9 cellular contexts compared by ENCODE assay signal in the genomic region with DNA sequence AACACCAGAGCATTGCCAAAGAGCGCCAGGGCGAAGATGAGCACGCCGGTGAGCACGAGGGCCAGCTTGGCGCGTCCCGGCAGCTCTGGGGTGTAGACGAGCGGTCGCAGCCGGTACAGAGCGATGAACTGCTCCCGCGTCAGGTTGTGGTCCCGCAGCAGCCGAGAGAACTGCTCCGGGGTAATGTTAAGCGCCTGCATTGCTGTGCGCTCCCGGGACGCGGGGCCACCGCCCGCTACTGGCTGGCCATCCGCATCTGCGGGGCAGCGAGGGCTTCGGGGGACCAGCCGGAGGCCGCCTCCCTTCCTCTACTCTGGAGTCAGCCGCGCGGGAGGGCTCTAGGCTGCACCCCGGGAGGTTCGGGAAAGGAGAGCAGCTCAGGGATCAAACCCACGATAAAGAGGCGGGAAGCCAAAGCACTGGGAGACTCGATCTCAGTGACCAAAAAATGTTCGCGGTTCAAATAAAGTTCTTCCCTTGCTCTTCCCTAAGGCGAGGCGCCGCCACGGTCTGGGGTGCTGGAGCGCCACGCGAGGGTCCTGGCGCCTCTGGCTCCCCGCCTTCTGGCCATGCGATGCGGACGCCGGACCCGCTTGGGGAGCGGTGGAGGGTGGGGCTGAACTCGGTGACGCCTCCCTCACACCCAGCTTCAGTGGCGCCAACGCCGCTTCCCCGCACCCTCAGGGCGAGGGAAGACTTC. TPM values are rescaled to one million over a fixed set of nuclear protein-coding genes. Genes with fewer than 3 reads are reported as not detected.
A peak's percentile ranks its signal among the peaks of the same experiment; 100 is the strongest.
DNase-seq lines count a peak whose midpoint lies in the region; ATAC-seq and TF ChIP-seq lines count a peak whose summit lies in the region.
"Had no signal": no experiment of that assay in that cellular context is flagged by ENCODE, and none has a peak within 500 bp of the region (broad histone marks: within the 10 kb centered on the region; RNA-seq: fewer than 3 reads in every experiment).

A gene (minus strand): TSS at position 571 of the 700 bp plus-strand sequence. CDS start 371 bp downstream, at position 200.

- ATAC-seq in foreskin keratinocyte (peak; percentile 80), HG02798 (IDR thresholded peaks at IDR 0.05; ENCODE audit: poor library complexity, unreplicated experiment) (no peak), GM21786 (IDR thresholded peaks at IDR 0.05; ENCODE audit: unreplicated experiment) (no peak)
- ATAC-seq in activated CD4-positive, CD25-positive, alpha-beta regulatory T cell treated with anti-CD3 and anti-CD28 coated beads, Interleukin-2, amount 50 U/mL, for 24 hours = no peak

- DNase-seq in GM03348 (ENCODE audit: low spot score) (peak; percentile 17), foreskin keratinocyte (no peak), progenitor cell of endocrine pancreas (ENCODE audit: low spot score, unreplicated experiment) (peak; percentile 30), NCI-H2029 (lab: John Stamatoyannopoulos, UW) (no peak)

- peaks cover 5% of the 10 kb centered on the region for H3K4me1 ChIP-seq in foreskin keratinocyte

- peaks cover 4% of the 10 kb centered on the region for H3K4me1 Mint-ChIP-seq in progenitor cell of endocrine pancreas (ENCODE audit: low read depth)

- no peaks in the 10 kb centered on the region for H3K9me3 Mint-ChIP-seq in progenitor cell of endocrine pancreas (ENCODE audit: low read depth)

- H3K27me3 Mint-ChIP-seq in progenitor cell of endocrine pancreas = peaks cover 73% of the 10 kb centered on the region

- H3K36me3 Mint-ChIP-seq in progenitor cell of endocrine pancreas (ENCODE audit: insufficient read depth) = no peaks in the 10 kb centered on the region

- no peak for TF ChIP-seq CTCF in WI38 (IDR thresholded peaks at IDR 0.05; ENCODE audit: low read depth, low read length)
- TF ChIP-seq CTCF in foreskin keratinocyte (conservative IDR thresholded peaks at IDR 0.05) = no peak
- TF ChIP-seq CTCF in progenitor cell of endocrine pancreas (IDR thresholded peaks at IDR 0.05; ENCODE audit: unreplicated experiment) = no peak

- H3K4me3 ChIP-seq in WI38 (ENCODE audit: low read depth, low read length) = 0 out of 2 replicates have a peak within 1 kb of the TSS, but pooled peaks have one; percentile 5

- peak within 1 kb of the TSS; percentile 29 for H3K4me3 Mint-ChIP-seq in progenitor cell of endocrine pancreas (ENCODE audit: low read depth)

- H3K27me3 ChIP-seq in foreskin keratinocyte = peaks cover 43% of the 10 kb centered on the region

- no peak within 1 kb of the TSS for H3K27ac ChIP-seq in foreskin keratinocyte

- H3K27ac Mint-ChIP-seq in progenitor cell of endocrine pancreas = no peak within 1 kb of the TSS

RNA-seq across cellular contexts. Expression of the gene that starts here (rescaled TPM):
- total RNA-seq in foreskin keratinocyte (0.18 and 0.20 TPM in 2 replicates), progenitor cell of endocrine pancreas (not detected in 2 replicates)
- 0.07 and 0.11 TPM in 2 replicates for polyA plus RNA-seq in foreskin keratinocyte
- total RNA-seq: NCI-H460 had no signal

Comparison
In these comparisons a context has a peak if more than half of its experiments do, and no peak if none do; other contexts are left out.
1. Peak in ATAC-seq in foreskin keratinocyte; RNA of the gene not detected or under 1 TPM.
2. Peak in DNase-seq in progenitor cell of endocrine pancreas; RNA of the gene not detected or under 1 TPM.